Comparison of ENCODE assay signal across 14 cellular contexts in the genomic region with DNA sequence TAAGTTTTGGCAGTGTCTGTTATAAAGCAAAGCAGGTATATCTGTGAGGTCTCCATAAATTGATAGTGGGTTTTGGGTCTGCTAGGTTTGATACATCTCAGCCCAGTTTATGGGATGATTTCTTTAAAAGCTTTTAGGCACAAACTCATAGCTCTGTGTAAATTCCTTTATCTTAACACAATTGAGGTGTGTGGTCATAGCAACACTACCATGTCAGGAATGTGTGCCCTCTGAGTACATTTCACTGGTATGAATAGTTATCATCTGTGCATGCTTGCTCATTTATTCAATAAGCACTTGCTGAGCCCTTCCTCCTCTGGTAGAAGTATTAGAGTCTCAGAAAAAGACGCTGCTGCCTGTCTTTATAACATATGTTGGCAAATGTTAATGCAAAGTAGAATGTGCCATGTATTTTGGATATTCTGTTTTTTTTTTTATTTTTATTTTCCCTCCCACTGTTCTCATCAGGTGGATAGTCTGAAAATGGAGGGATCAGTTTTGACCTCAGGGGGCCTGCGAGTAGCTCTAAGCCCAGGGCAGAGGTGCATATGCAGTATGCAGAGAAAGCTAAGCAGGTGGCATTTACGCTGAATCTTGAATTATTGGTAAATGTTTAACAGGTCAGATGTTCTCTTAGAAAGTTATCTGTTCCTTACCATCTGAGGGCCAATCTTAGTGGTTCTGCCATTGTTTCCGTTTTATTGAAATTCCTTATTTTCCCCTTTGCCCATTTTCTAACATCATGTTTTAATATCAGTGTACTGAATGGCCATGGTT.
A peak's percentile ranks its signal among the peaks of the same experiment; 100 is the strongest.
DNase-seq lines count a peak whose midpoint lies in the region; ATAC-seq and TF ChIP-seq lines count a peak whose summit lies in the region.
"Had no signal": no experiment of that assay in that cellular context is flagged by ENCODE, and none has a peak within 500 bp of the region (broad histone marks: within the 10 kb centered on the region; RNA-seq: fewer than 3 reads in every experiment).

No MANE protein-coding gene starts in this region.

- H4K20me1 ChIP-seq in smooth muscle cell (ENCODE audit: low read depth), result no peaks in the 10 kb centered on the region

- H3K27me3 ChIP-seq in smooth muscle cell (ENCODE audit: low read depth), result no peaks in the 10 kb centered on the region
- H3K27me3 ChIP-seq: heart left ventricle had no signal

- DNase-seq in HCEC 1CT (peak; percentile 89), T1000 (lab: John Stamatoyannopoulos, UW) (peak; percentile 2), fibroblast of the aortic adventitia (ENCODE audit: low read depth) (peak; percentile 79), smooth muscle cell (lab: John Stamatoyannopoulos, UW; ENCODE audit: unreplicated experiment) (no peak), COLO668 (lab: John Stamatoyannopoulos, UW; ENCODE audit: unreplicated experiment) (no peak), NCI-H446 (lab: John Stamatoyannopoulos, UW) (no peak), inferior parietal cortex (ENCODE audit: extremely low spot score) (no peak)
- DNase-seq: activated CD8-positive, alpha-beta T cell treated with anti-CD3 and anti-CD28 coated beads for 36 hours; activated naive CD4-positive, alpha-beta T cell; H9; heart left ventricle; KBM-7; psoas muscle had no signal

- H3F3A ChIP-seq in smooth muscle cell (ENCODE audit: low read depth), result no peaks in the 10 kb centered on the region

- no peak overlapping the region for H3K9ac ChIP-seq in smooth muscle cell (ENCODE audit: low read depth)

- H3K4me1 ChIP-seq in smooth muscle cell (ENCODE audit: low read depth), result peaks cover 20% of the 10 kb centered on the region
- H3K4me1 ChIP-seq: heart left ventricle, psoas muscle had no signal

- 89% methylated on average over 4 of the region's 4 CpGs for WGBS in smooth muscle cell (ENCODE audit: low lambda C conversion rate)

- peak overlapping the region; percentile 21 for H3K4me2 ChIP-seq in smooth muscle cell

- H3K9me3 ChIP-seq in smooth muscle cell (replicated peaks; ENCODE audit: low read depth), result no peaks in the 10 kb centered on the region
- H3K9me3 ChIP-seq: heart left ventricle, psoas muscle had no signal

- H3K4me3 ChIP-seq in fibroblast of the aortic adventitia (ENCODE audit: low read depth, low read length) (no peak overlapping the region), smooth muscle cell (no peak overlapping the region)
- H3K4me3 ChIP-seq: heart left ventricle, psoas muscle had no signal

- no peaks in the 10 kb centered on the region for H3K36me3 ChIP-seq in smooth muscle cell (ENCODE audit: low read depth)

- no peaks in the 10 kb centered on the region for H3K79me2 ChIP-seq in smooth muscle cell (ENCODE audit: low read depth)

- no peak for ATAC-seq in HG03565 (IDR thresholded peaks at IDR 0.05; ENCODE audit: unreplicated experiment)
- ATAC-seq: activated CD8-positive, alpha-beta T cell treated with anti-CD3 and anti-CD28 coated beads for 36 hours; heart left ventricle; psoas muscle had no signal

- no peak overlapping the region for H2AFZ ChIP-seq in smooth muscle cell (ENCODE audit: low read depth)

- TF ChIP-seq CTCF in fibroblast of the aortic adventitia (IDR thresholded peaks at IDR 0.05; ENCODE audit: insufficient read depth, low read length) (no peak), smooth muscle cell (IDR thresholded peaks at IDR 0.05; ENCODE audit: borderline replicate concordance, insufficient read depth, poor library complexity, severe bottlenecking) (no peak)

- H3K27ac ChIP-seq in smooth muscle cell (ENCODE audit: low read depth), result peak overlapping the region; percentile 54
- H3K27ac ChIP-seq: heart left ventricle, psoas muscle had no signal

Comparison
In these comparisons a context has a peak if more than half of its experiments do, and no peak if none do; other contexts are left out.
1. DNase-seq: peak in HCEC 1CT (single experiment), T1000 (single experiment) and fibroblast of the aortic adventitia (single experiment); none in smooth muscle cell (single experiment), COLO668 (single experiment), NCI-H446 (0 of 2) and inferior parietal cortex (single experiment).